ENCODE assay signal across 8 cellular contexts in the genomic region with DNA sequence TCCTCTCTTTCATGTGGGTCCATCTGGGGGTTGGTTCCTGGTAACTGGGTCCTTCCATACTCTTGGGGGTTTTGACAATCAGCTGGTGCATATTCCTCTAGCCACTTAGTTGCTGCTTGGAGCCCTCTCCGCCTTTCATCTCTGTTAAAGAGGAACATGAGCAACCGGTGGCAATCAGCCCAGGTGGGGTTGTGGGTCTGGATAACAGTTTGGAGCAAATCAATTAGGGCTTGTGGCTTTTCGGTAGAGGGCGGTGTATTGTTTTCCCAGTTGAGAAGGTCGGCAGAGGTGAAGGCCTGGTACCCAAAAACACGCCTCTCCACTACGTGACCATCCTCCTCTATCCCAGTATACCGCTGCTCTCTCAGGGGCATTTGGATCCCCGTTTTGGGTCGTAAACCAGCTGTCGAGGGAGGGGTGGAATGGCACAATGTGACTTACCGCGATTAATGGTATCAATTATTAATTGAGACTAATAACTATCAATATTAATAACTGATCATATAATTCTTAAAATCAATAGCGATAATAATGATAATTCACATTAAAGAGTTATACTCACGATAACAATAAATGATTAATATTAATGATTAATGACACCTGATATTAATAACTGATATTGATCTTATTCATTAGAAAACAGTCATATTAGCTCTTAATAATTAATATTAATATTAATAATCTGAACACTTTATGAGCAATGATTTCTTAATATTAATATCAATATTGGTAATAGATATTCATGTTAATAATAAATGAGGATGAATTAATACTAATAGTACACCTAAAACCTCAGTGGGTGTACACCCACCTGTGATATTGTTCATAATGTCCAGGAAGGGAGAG. TPM values are rescaled to one million over a fixed set of nuclear protein-coding genes. Genes with fewer than 3 reads are reported as not detected.
DNase-seq lines count a peak whose midpoint lies in the region; ATAC-seq, FAIRE-seq and TF ChIP-seq lines count a peak whose summit lies in the region.
"Not testable (repeated sequence)": the region's sequence is repeated elsewhere in the genome, so short reads cannot be mapped to it uniquely, and the experiment has no call there.
"Had no signal": no experiment of that assay in that cellular context is flagged by ENCODE, and none has a peak within 500 bp of the region (broad histone marks: within the 10 kb centered on the region; RNA-seq: fewer than 3 reads in every experiment).

No MANE protein-coding gene starts in this region.

- ATAC-seq in GM23338, K562, pancreas: not testable (repeated sequence)

- not testable (repeated sequence) for H3K27me3 ChIP-seq in GM23338 (ENCODE audit: insufficient read depth); K562 (ENCODE audit: control insufficient read depth in 2 of 2, insufficient read depth in 2 of 2, low read length in 2 of 2); pancreas

- not testable (repeated sequence) for H3K4me3 ChIP-seq in GM23338; K562; kidney (ENCODE audit: low read length in 2 of 2); pancreas

- 15% methylated on average over 13 of the region's 15 CpGs for WGBS in K562 (ENCODE audit: insufficient coverage, low coverage, missing lambda C conversion rate)
- WGBS in pancreas, 2 donors = 33 to 49% methylated on average over 15 of the region's 15 CpGs

- not testable (repeated sequence) for H3K27me3 Mint-ChIP-seq in GM23338 (ENCODE audit: insufficient read depth, low read depth, poor library complexity)

- H3K9me2 ChIP-seq in GM23338 (ENCODE audit: insufficient read depth) = not testable (repeated sequence)

- not testable (repeated sequence) for H3K9me3 ChIP-seq in K562 (replicated peaks; ENCODE audit: control insufficient read depth, insufficient read depth, low read depth, low read length); kidney (ENCODE audit: control insufficient read depth in 1 of 2, low read length in 2 of 2); pancreas

- POLR2A ChIA-PET in K562 (lab: Yijun Ruan, JAX) = interaction anchor here (0.7 kb wide), 1 partner anchor 228 kb away, joined by 3 read pairs; no protein-coding TSS in a partner anchor

- H4K20me1 ChIP-seq in GM23338 (replicated peaks; ENCODE audit: insufficient read depth); K562 (replicated peaks; ENCODE audit: control insufficient read depth, insufficient read depth, low read length): not testable (repeated sequence)

- not testable (repeated sequence) for H3F3A ChIP-seq in GM23338 (replicated peaks; ENCODE audit: low read depth)

- H2AFZ ChIP-seq in GM23338; K562 (ENCODE audit: low read depth, low read length): not testable (repeated sequence)

- not testable (repeated sequence) for H3K36me3 ChIP-seq in GM23338 (ENCODE audit: insufficient read depth); K562 (ENCODE audit: control insufficient read depth, insufficient read depth, low read length); kidney (ENCODE audit: control insufficient read depth in 1 of 2, insufficient read depth in 2 of 2, low read length in 2 of 2); pancreas

- not testable (repeated sequence) for H3K9me1 ChIP-seq in K562 (ENCODE audit: control insufficient read depth, insufficient read depth, low read length)

- not testable (repeated sequence) for H3K27ac Mint-ChIP-seq in GM23338

- H3K4me1 ChIP-seq in GM23338 (ENCODE audit: insufficient read depth); K562 (replicated peaks in 1 of 2; ENCODE audit: control insufficient read depth in 2 of 2, insufficient read depth in 2 of 2, low read length in 2 of 2); kidney (ENCODE audit: control insufficient read depth in 1 of 2, insufficient read depth in 1 of 2, low read depth in 1 of 2, low read length in 2 of 2); pancreas: not testable (repeated sequence)

- TF ChIP-seq RAD21 in K562 (CRISPR knock-in tag; conservative IDR thresholded peaks at IDR 0.05 in 1 of 2, IDR thresholded peaks at IDR 0.05 in 1 of 2) = not testable (repeated sequence)

- in situ Hi-C loops in K562 (cut with MboI) = not testable (repeated sequence)

- CTCF ChIA-PET in K562 (lab: Yijun Ruan, JAX; ENCODE audit: low intra/inter-chr PET ratio) = not testable (repeated sequence)

- peak; percentile 32 for DNase-seq in GM23338 (ENCODE audit: low spot score)
- not testable (repeated sequence) for DNase-seq in K562 (ENCODE audit: extremely low read depth in 1 of 4, low spot score in 3 of 4); kidney; pancreas

- H3K27ac ChIP-seq in GM23338 (ENCODE audit: low read depth); K562 (ENCODE audit: extremely low read depth, low read depth, low read length); kidney (ENCODE audit: low read depth in 2 of 2, low read length in 2 of 2); pancreas: not testable (repeated sequence)

- H3K4me3 Mint-ChIP-seq in GM23338 = not testable (repeated sequence)

- peak; percentile 30 for FAIRE-seq in A204.1 (lab: Jason Lieb, UNC)
- peak; percentile 20 for FAIRE-seq in TTC549 (lab: Jason Lieb, UNC)
- FAIRE-seq in K562 (lab: Jason Lieb, UNC) = not testable (repeated sequence)
- peak; percentile 59 for FAIRE-seq in endometrium (lab: Jason Lieb, UNC)
- peak; percentile 80 for FAIRE-seq in kidney (lab: Jason Lieb, UNC)
- FAIRE-seq in pancreas (lab: Jason Lieb, UNC) = peak; percentile 71

- H3K36me3 Mint-ChIP-seq in GM23338 (ENCODE audit: low read depth) = not testable (repeated sequence)

- TF ChIP-seq CTCF in GM23338 (conservative IDR thresholded peaks at IDR 0.05; ENCODE audit: low read depth in 2 of 2) = peak; percentile 18 to 27; a peak in 2 of 4 replicates
- TF ChIP-seq CTCF in K562 (IDR thresholded peaks at IDR 0.05 in 2 of 3, conservative IDR thresholded peaks at IDR 0.05 in 1 of 3; ENCODE audit: insufficient read depth in 2 of 3, low read depth in 1 of 3, low read length in 3 of 3); kidney (IDR thresholded peaks at IDR 0.05; ENCODE audit: borderline replicate concordance, extremely low read depth, insufficient read depth); pancreas (IDR thresholded peaks at IDR 0.05): not testable (repeated sequence)

- intact Hi-C loops in K562 (cut with micrococcal nuclease) = loop anchor here (5.0 kb wide), 2 partner anchors 437 to 477 kb away; no protein-coding TSS in a partner anchor
- intact Hi-C loops in kidney (cut with DNase I); pancreas (cut with DNase I): not testable (repeated sequence)

- not testable (repeated sequence) for H3K79me2 ChIP-seq in GM23338 (replicated peaks; ENCODE audit: insufficient read depth); K562 (ENCODE audit: control insufficient read depth, insufficient read depth, low read length)

- not testable (repeated sequence) for TF ChIP-seq EP300 in K562 (IDR thresholded peaks at IDR 0.05; ENCODE audit: low read length)

- H3K9me3 Mint-ChIP-seq in GM23338 = not testable (repeated sequence)

- not testable (repeated sequence) for H3K9ac ChIP-seq in K562 (ENCODE audit: insufficient read depth in 1 of 2, low read depth in 2 of 2, low read length in 2 of 2); kidney (ENCODE audit: low read length in 2 of 2)

- not testable (repeated sequence) for BruUV-seq in K562 (replicated peaks; lab: Mats Ljungman, UMichigan)

- H3K4me1 Mint-ChIP-seq in GM23338 = not testable (repeated sequence)

- not testable (repeated sequence) for TF ChIP-seq POLR2A in K562 (conservative IDR thresholded peaks at IDR 0.05)

- H3K4me2 ChIP-seq in GM23338; K562 (ENCODE audit: insufficient read depth, low read length): not testable (repeated sequence)

RNA-seq across cellular contexts. Expression of a gene that starts 15.2 kb away (rescaled TPM):
- 1.2 TPM in 1 of 2 replicates, not detected in the other for total RNA-seq in GM23338 (2014; rRNA removed; shearing (Covaris generic))
- polyA plus RNA-seq in GM23338 (2016; fragmentation: Nextera tagmentation; extraction: Ambion mirVana) (0.50 TPM in 1 of 2 replicates, not detected in the other), K562 (2011; rRNA removed) (0.51 TPM in 1 of 2 replicates, not detected in the other), K562 (2014; fragmentation: Illumina TruSeq; extraction: Trizol) (0.42 TPM in 1 of 2 replicates, not detected in the other), K562 (2014; fragmentation: Nextera tagmentation; extraction: Ambion mirVana) (under 1 TPM; 0.50 to 0.77 TPM), K562 (2014; rRNA removed) (0.19 and 0.78 TPM in 2 replicates), kidney (ENCODE audit: insufficient read depth, low read depth, low replicate concordance) (1.4 TPM), pancreas (1 to 10 TPM in 1 of 2 donors, not detected in 1; 1.5 TPM)
- not detected in 2 replicates for total RNA-seq in K562 (2011; cell fraction: chromatin; rRNA removed; ENCODE audit: low replicate concordance)
- total RNA-seq in K562 (2011; cell fraction: nucleolus; rRNA removed) = not detected in 2 replicates
- not detected in 2 replicates for total RNA-seq in K562 (2011; cell fraction: nucleoplasm; rRNA removed)
- total RNA-seq in K562 (2014; rRNA removed) (1.7 TPM in 1 of 2 replicates, not detected in the other), K562 (2014; rRNA removed; fragmentation: Illumina TruSeq; extraction: Trizol) (0.58 TPM in 1 of 2 replicates, not detected in the other), K562 (2015; rRNA removed; fragmentation: Illumina TruSeq; extraction: Trizol) (not detected in 2 replicates), K562 (2021) (not detected in 2 replicates), kidney (not detected), pancreas (under 1 TPM in 1 of 6 donors, not detected in 5; 0.44 TPM)
- not detected in 2 replicates for polyA plus RNA-seq in K562 (2011; cell fraction: cytosol; rRNA removed)
- not detected in 2 replicates for polyA plus RNA-seq in K562 (2011; cell fraction: nucleus; rRNA removed)
- polyA plus RNA-seq in K562 (2012) = 0.44 and 0.48 TPM in 2 replicates
- not detected in 2 replicates for polyA minus RNA-seq in K562 (2011; rRNA and poly(A)+ RNA removed)
- polyA minus RNA-seq in K562 (2011; cell fraction: cytosol; rRNA and poly(A)+ RNA removed) = not detected in 2 replicates
- not detected in 2 replicates for polyA minus RNA-seq in K562 (2011; cell fraction: nucleus; rRNA and poly(A)+ RNA removed)
- total RNA-seq: CD4-positive, alpha-beta T cell had no signal

RNA-seq across cellular contexts. Expression of a gene that starts 20.5 kb away (rescaled TPM):
- total RNA-seq in GM23338 (2014; rRNA removed; shearing (Covaris generic)) = 3.9 and 5.3 TPM in 2 replicates
- polyA plus RNA-seq in GM23338 (2016; fragmentation: Nextera tagmentation; extraction: Ambion mirVana) = 21.4 and 30.2 TPM in 2 replicates
- 28.6 and 101 TPM in 2 replicates for total RNA-seq in K562 (2011; cell fraction: chromatin; rRNA removed; ENCODE audit: low replicate concordance)
- total RNA-seq in K562 (2011; cell fraction: nucleolus; rRNA removed) = 15.3 and 118 TPM in 2 replicates
- total RNA-seq in K562 (2011; cell fraction: nucleoplasm; rRNA removed) = 19.7 and 20.5 TPM in 2 replicates
- total RNA-seq in K562 (2014; rRNA removed) = 8.8 and 10.5 TPM in 2 replicates
- total RNA-seq in K562 (2014; rRNA removed; fragmentation: Illumina TruSeq; extraction: Trizol) = 21.4 and 22.2 TPM in 2 replicates
- 19.5 and 19.6 TPM in 2 replicates for total RNA-seq in K562 (2015; rRNA removed; fragmentation: Illumina TruSeq; extraction: Trizol)
- total RNA-seq in K562 (2021) = 10.5 and 13.0 TPM in 2 replicates
- 7.6 and 10.5 TPM in 2 replicates for polyA plus RNA-seq in K562 (2011; rRNA removed)
- polyA plus RNA-seq in K562 (2011; cell fraction: cytosol; rRNA removed) = 2.8 and 4.0 TPM in 2 replicates
- polyA plus RNA-seq in K562 (2011; cell fraction: nucleus; rRNA removed) = 8.5 and 9.4 TPM in 2 replicates
- 7.7 and 11.3 TPM in 2 replicates for polyA plus RNA-seq in K562 (2012)
- 13.9 and 15.5 TPM in 2 replicates for polyA plus RNA-seq in K562 (2014; fragmentation: Illumina TruSeq; extraction: Trizol)
- 10 to 100 TPM; 15.6 to 22.0 TPM for polyA plus RNA-seq in K562 (2014; fragmentation: Nextera tagmentation; extraction: Ambion mirVana)
- 8.3 and 10.0 TPM in 2 replicates for polyA plus RNA-seq in K562 (2014; rRNA removed)
- polyA minus RNA-seq in K562 (2011; rRNA and poly(A)+ RNA removed) = 18.7 and 20.0 TPM in 2 replicates
- 5.4 and 6.3 TPM in 2 replicates for polyA minus RNA-seq in K562 (2011; cell fraction: cytosol; rRNA and poly(A)+ RNA removed)
- 13.6 and 16.2 TPM in 2 replicates for polyA minus RNA-seq in K562 (2011; cell fraction: nucleus; rRNA and poly(A)+ RNA removed)
- 17.0 TPM for total RNA-seq in kidney
- polyA plus RNA-seq in kidney (ENCODE audit: insufficient read depth, low read depth, low replicate concordance) = 2.0 TPM
- total RNA-seq in pancreas = 1 to 10 TPM; 3.0 to 7.0 (median 3.5) TPM
- 1 to 10 TPM; 1.8 to 2.3 TPM for polyA plus RNA-seq in pancreas
